ENCODE assay signal across 1 cellular context in the genomic region with DNA sequence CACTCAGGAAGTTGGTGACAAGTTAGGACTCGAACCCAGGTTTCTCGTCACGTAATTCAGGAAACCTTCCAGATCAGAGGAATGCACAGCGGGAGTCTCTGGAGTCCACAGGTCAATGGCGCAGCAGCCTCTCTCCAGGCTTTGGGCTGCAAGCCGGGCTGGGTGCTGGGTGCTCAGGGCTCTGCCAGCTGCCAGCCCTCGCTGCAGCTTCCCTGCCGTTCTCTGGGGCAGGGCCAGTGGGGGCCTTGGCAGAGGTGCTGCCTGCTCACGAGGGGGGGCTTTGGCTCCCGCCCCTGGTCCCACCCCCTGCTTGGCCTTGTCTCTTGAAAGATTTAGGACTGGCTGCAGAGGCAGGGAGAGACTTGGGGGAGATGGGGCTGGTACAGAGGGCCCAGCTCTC.
TF ChIP-seq lines count a peak whose summit lies in the region.

A gene (minus strand): TSS at position 224 of the 400 bp plus-strand sequence. CDS start 595 bp downstream, outside the sequence.

TF ChIP-seq in IMR-90, 13 proteins besides CTCF, POLR2A, EP300 and RAD21:
- TF ChIP-seq, protein P1, sequence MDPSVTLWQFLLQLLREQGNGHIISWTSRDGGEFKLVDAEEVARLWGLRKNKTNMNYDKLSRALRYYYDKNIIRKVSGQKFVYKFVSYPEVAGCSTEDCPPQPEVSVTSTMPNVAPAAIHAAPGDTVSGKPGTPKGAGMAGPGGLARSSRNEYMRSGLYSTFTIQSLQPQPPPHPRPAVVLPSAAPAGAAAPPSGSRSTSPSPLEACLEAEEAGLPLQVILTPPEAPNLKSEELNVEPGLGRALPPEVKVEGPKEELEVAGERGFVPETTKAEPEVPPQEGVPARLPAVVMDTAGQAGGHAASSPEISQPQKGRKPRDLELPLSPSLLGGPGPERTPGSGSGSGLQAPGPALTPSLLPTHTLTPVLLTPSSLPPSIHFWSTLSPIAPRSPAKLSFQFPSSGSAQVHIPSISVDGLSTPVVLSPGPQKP (IDR thresholded peaks at IDR 0.05; ENCODE audit: borderline replicate concordance, low read depth, low read length) = no peak
- no peak for TF ChIP-seq MAZ (IDR thresholded peaks at IDR 0.05; ENCODE audit: borderline replicate concordance, low read depth, low read length)
- no peak for TF ChIP-seq MXI1 (IDR thresholded peaks at IDR 0.05; ENCODE audit: borderline replicate concordance, low read depth, low read length)
- no peak for TF ChIP-seq BHLHE40 (IDR thresholded peaks at IDR 0.05; ENCODE audit: low read depth, low read length)
- no peak for TF ChIP-seq FOS (IDR thresholded peaks at IDR 0.05; ENCODE audit: low read depth, low read length)
- no peak for TF ChIP-seq MAFK (IDR thresholded peaks at IDR 0.05; ENCODE audit: low read depth, low read length)
- no peak for TF ChIP-seq RFX5 (IDR thresholded peaks at IDR 0.05; ENCODE audit: low read depth, low read length)
- TF ChIP-seq NFE2L2 (IDR thresholded peaks at IDR 0.05; ENCODE audit: low read depth, low read length) = no peak
- TF ChIP-seq, protein P2, sequence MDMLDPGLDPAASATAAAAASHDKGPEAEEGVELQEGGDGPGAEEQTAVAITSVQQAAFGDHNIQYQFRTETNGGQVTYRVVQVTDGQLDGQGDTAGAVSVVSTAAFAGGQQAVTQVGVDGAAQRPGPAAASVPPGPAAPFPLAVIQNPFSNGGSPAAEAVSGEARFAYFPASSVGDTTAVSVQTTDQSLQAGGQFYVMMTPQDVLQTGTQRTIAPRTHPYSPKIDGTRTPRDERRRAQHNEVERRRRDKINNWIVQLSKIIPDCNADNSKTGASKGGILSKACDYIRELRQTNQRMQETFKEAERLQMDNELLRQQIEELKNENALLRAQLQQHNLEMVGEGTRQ (IDR thresholded peaks at IDR 0.05; ENCODE audit: low read depth, low read length) = no peak
- TF ChIP-seq CHD1 (IDR thresholded peaks at IDR 0.05; ENCODE audit: low read depth, low read length) = no peak
- no peak for TF ChIP-seq CEBPB (IDR thresholded peaks at IDR 0.05; ENCODE audit: low read depth, low read length)
- no peak for TF ChIP-seq RCOR1 (IDR thresholded peaks at IDR 0.05; ENCODE audit: insufficient replicate concordance, low read length)
- no peak for TF ChIP-seq SMC3 (IDR thresholded peaks at IDR 0.05; ENCODE audit: low read depth, low read length)
